1 cellular context compared by ENCODE assay signal in the genomic region with DNA sequence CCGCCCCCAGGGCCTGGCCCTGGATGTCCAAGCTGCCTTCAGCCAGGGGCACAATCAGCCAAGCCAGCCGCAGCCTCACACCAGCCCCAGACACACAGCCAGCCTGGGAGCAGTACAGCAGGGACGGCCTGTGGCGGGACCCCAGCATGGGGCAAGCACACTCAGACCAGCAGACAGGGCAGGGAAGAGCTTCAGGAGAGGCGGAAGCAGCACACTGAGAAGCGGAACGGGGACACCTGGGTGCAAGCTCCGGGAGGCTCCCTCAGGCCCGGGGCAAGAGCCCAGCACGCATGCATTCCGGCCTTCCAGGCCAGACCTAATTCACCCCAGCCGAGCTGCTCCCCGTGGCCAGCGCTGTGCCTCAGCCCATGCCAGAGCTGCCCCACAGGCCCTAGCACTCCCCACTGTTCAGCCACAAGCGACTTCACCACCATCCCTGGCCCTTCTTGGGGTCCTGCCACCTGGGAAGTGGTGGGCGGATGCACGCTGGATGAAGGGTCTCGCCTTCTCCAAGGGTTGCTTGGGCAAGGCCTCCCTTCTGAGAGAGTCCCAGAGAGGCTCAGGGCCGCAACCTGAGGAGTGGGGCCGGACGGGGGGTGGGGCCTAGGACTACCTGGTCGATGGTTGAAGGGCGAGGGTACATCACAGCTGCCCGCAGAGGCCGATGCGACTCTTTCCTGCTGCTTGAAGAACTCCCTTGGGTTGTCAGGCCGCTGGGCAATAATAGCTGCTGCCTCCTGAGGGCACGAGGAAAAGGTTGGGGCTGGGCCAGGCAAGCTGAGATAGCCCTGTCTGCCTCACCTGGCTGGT.
A peak's percentile ranks its signal among the peaks of the same experiment; 100 is the strongest.
TF ChIP-seq lines count a peak whose summit lies in the region.

No MANE protein-coding gene starts in this region.

TF ChIP-seq in GM12891, 5 proteins besides CTCF, POLR2A, EP300 and RAD21:
- peak; percentile 54; the same call in 1 of the 2 replicates for TF ChIP-seq POLR2AphosphoS5 (IDR thresholded peaks at IDR 0.05; ENCODE audit: low read depth, low read length)
- no peak for TF ChIP-seq POU2F2 (IDR thresholded peaks at IDR 0.05; ENCODE audit: low read depth, low read length)
TF ChIP-seq in GM12891: peak in this region for 1.
